Comparison of ENCODE assay signal across 11 cellular contexts in the genomic region with DNA sequence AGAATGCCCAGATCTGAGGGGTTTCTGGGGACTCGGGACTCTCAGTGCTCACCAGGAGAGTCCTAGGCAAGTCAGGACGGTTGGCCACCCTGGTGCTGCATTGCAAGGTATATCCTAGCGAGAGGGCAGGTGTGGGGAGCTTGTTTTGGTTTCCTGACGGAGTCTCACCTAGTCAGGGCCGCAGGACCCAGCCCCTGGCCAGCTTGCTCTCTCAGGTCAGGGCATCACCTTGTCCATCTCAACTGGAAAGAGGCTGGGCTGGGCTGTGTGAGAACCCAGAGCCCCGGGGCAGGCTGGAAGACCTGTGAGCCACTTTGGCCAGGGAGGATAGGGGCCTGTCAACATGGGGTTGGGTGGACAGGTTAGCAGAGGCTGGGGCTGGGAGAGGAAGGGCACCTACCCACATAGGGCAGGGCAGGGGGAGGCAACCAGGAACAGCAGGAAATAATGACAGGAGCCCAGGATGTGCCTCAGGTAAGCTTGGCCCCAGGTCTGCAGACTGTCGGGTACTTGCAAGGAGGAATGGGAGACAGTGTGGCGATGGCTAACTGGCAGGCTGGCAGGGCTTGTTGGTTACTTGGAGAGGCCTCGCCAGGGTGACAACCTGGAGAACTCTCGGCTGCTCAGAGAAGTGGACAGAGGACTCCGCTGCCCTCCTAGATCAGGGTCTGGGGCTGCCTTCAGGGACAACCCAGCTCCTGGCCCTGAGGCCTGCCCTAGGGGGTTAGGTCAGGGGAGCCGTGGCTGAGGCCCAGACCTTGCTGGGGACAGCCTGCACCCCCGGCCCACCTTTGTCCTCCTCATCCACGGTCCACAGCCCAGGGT. TPM values are rescaled to one million over a fixed set of nuclear protein-coding genes. Genes with fewer than 3 reads are reported as not detected.
DNase-seq lines count a peak whose midpoint lies in the region; ATAC-seq and TF ChIP-seq lines count a peak whose summit lies in the region.
"Had no signal": no experiment of that assay in that cellular context is flagged by ENCODE, and none has a peak within 500 bp of the region (broad histone marks: within the 10 kb centered on the region; RNA-seq: fewer than 3 reads in every experiment).

No MANE protein-coding gene starts in this region.

- peaks cover 77% of the 10 kb centered on the region for H3K4me1 Mint-ChIP-seq in activated CD8-positive, alpha-beta T cell treated with anti-CD3 and anti-CD28 coated beads, Interleukin-2, amount 10 ng/mL, durations not matched to agents 7 days and 5 days (ENCODE audit: low read depth)

- intact Hi-C loops in right cardiac atrium (cut with DNase I), result loop anchor here in 2 of 4 donors (10.0 kb wide), 2 partner anchors 49 to 99 kb away; a partner anchor contains a TSS
- intact Hi-C loops in left cardiac atrium (cut with DNase I), result loop anchor here in 1 of 2 donors (10.0 kb wide), 1 partner anchor 49 kb away; a partner anchor contains a TSS
- intact Hi-C loops in esophagus muscularis mucosa (cut with DNase I), result no loop called here

- TF ChIP-seq CTCF in esophagus muscularis mucosa (IDR thresholded peaks at IDR 0.05), result no peak

- CTCF ChIA-PET in activated CD8-positive, alpha-beta T cell treated with anti-CD3 and anti-CD28 coated beads, Interleukin-2, amount 10 ng/mL, durations not matched to agents 7 days and 5 days (lab: Charles Lee), result interaction anchor here (0.8 to 7.6 kb wide), 7 partner anchors 8 to 99 kb away, joined by 3 to 73 read pairs (median 5); a partner anchor contains a TSS

- POLR2A ChIA-PET in activated CD8-positive, alpha-beta T cell treated with anti-CD3 and anti-CD28 coated beads, Interleukin-2, amount 10 ng/mL, durations not matched to agents 7 days and 5 days (lab: Charles Lee), result interaction anchor here (0.7 to 6.5 kb wide), 5 partner anchors 12 to 238 kb away, joined by 3 to 86 read pairs (median 3); a partner anchor contains a TSS

- H3K27ac Mint-ChIP-seq in activated CD8-positive, alpha-beta T cell treated with anti-CD3 and anti-CD28 coated beads, Interleukin-2, amount 10 ng/mL, durations not matched to agents 7 days and 5 days, result peak overlapping the region; percentile 99

- no peaks in the 10 kb centered on the region for H3K9me3 ChIP-seq in right cardiac atrium (ENCODE audit: control insufficient read depth, low read length)
- H3K9me3 ChIP-seq in esophagus muscularis mucosa, result no peaks in the 10 kb centered on the region
- no peaks in the 10 kb centered on the region for H3K9me3 ChIP-seq in SJCRH30 (replicated peaks)
- H3K9me3 ChIP-seq: ovary, uterus had no signal

- ATAC-seq in right cardiac atrium, result no peak
- ATAC-seq in left cardiac atrium, result no peak
- ATAC-seq in activated CD8-positive, alpha-beta T cell treated with anti-CD3 and anti-CD28 coated beads, Interleukin-2, amount 10 ng/mL, durations not matched to agents 7 days and 5 days, result no peak

- DNase-seq in right cardiac atrium (peak in 2 of 3 donors; percentile 20 to 47), left cardiac atrium (no peak), medulla oblongata (ENCODE audit: extremely low spot score) (peak; percentile 1), AG08395 (ENCODE audit: low spot score) (no peak), esophagus muscularis mucosa (ENCODE audit: extremely low spot score) (no peak), SJCRH30 (no peak)
- no peak for DNase-seq in activated CD8-positive, alpha-beta T cell treated with anti-CD3 and anti-CD28 coated beads, Interleukin-2, amount 10 ng/mL, durations not matched to agents 7 days and 5 days
- DNase-seq: NCI-H2029 treated with DMSO at 0.1 percent for 48 hours, uterus had no signal

- no peak for TF ChIP-seq EP300 in esophagus muscularis mucosa (IDR thresholded peaks at IDR 0.05)

- H3K4me1 ChIP-seq in right cardiac atrium (ENCODE audit: control insufficient read depth, insufficient read depth, low read length) (peaks cover 11% of the 10 kb centered on the region), urinary bladder (ENCODE audit: insufficient read depth) (peaks cover 6% of the 10 kb centered on the region), esophagus muscularis mucosa (peaks cover 60 to 84% (median 69%) of the 10 kb centered on the region in 4 donors), SJCRH30 (peaks cover 33% of the 10 kb centered on the region)

- H3K9me3 Mint-ChIP-seq in activated CD8-positive, alpha-beta T cell treated with anti-CD3 and anti-CD28 coated beads, Interleukin-2, amount 10 ng/mL, durations not matched to agents 7 days and 5 days (ENCODE audit: insufficient read depth), result peaks cover 3% of the 10 kb centered on the region

- H3K27me3 ChIP-seq in right cardiac atrium (ENCODE audit: control insufficient read depth, insufficient read depth) (no peaks in the 10 kb centered on the region), esophagus muscularis mucosa (no peaks in the 10 kb centered on the region), SJCRH30 (no peaks in the 10 kb centered on the region)
- H3K27me3 ChIP-seq: ovary, uterus had no signal

- H3K27ac ChIP-seq in right cardiac atrium (ENCODE audit: low read length) (no peak overlapping the region), urinary bladder (ENCODE audit: low read depth) (peak overlapping the region; percentile 72), esophagus muscularis mucosa (replicated peaks in 1 of 4) (no peak overlapping the region), SJCRH30 (no peak overlapping the region)
- H3K27ac ChIP-seq: uterus had no signal

- WGBS in right cardiac atrium, result 92% methylated on average over 14 of the region's 14 CpGs
- WGBS in urinary bladder, result 93% methylated on average over 14 of the region's 14 CpGs
- 91% methylated on average over 11 of the region's 14 CpGs for WGBS in esophagus muscularis mucosa

- no peaks in the 10 kb centered on the region for H3K27me3 Mint-ChIP-seq in activated CD8-positive, alpha-beta T cell treated with anti-CD3 and anti-CD28 coated beads, Interleukin-2, amount 10 ng/mL, durations not matched to agents 7 days and 5 days (ENCODE audit: low read depth)

- no peak overlapping the region for H3K4me3 ChIP-seq in right cardiac atrium (ENCODE audit: low read length)
- H3K4me3 ChIP-seq in urinary bladder (ENCODE audit: low read depth, low read length), result no peak overlapping the region
- H3K4me3 ChIP-seq in esophagus muscularis mucosa, result no peak overlapping the region
- H3K4me3 ChIP-seq in SJCRH30, result no peak overlapping the region
- H3K4me3 ChIP-seq: ovary, uterus had no signal

- no peak for TF ChIP-seq POLR2A in esophagus muscularis mucosa (IDR thresholded peaks at IDR 0.05; ENCODE audit: low read depth)

- peaks cover 23% of the 10 kb centered on the region for H3K36me3 Mint-ChIP-seq in activated CD8-positive, alpha-beta T cell treated with anti-CD3 and anti-CD28 coated beads, Interleukin-2, amount 10 ng/mL, durations not matched to agents 7 days and 5 days (ENCODE audit: low read depth)

- no peaks in the 10 kb centered on the region for H3K36me3 ChIP-seq in urinary bladder (ENCODE audit: insufficient read depth)
- no peaks in the 10 kb centered on the region for H3K36me3 ChIP-seq in esophagus muscularis mucosa
- no peaks in the 10 kb centered on the region for H3K36me3 ChIP-seq in SJCRH30
- H3K36me3 ChIP-seq: ovary, uterus had no signal

- peak overlapping the region; percentile 12 for H3K4me3 Mint-ChIP-seq in activated CD8-positive, alpha-beta T cell treated with anti-CD3 and anti-CD28 coated beads, Interleukin-2, amount 10 ng/mL, durations not matched to agents 7 days and 5 days

RNA-seq across cellular contexts. Expression of a gene that starts 31.4 kb away (rescaled TPM):
- 10 to 100 TPM; 26.9 to 35.0 (median 30.9) TPM for total RNA-seq in right cardiac atrium
- polyA plus RNA-seq in right cardiac atrium, result 25.8 TPM
- 10 to 100 TPM; 25.8 to 33.4 TPM for total RNA-seq in left cardiac atrium
- 10 to 100 TPM; 26.4 to 29.7 TPM for total RNA-seq in activated CD8-positive, alpha-beta T cell treated with anti-CD3 and anti-CD28 coated beads, Interleukin-2, amount 10 ng/mL, durations not matched to agents 7 days and 5 days
- total RNA-seq in urinary bladder, result 21.9 TPM
- 26.7 TPM for polyA plus RNA-seq in urinary bladder
- 10 to 100 TPM; 27.8 to 46.5 (median 37.8) TPM for total RNA-seq in esophagus muscularis mucosa
- 20.8 and 22.3 TPM in 2 replicates for total RNA-seq in SJCRH30 (2014; rRNA removed; shearing (Covaris generic))

RNA-seq across cellular contexts. Expression of a gene that starts 49.6 kb away (rescaled TPM):
- total RNA-seq in right cardiac atrium (100 to 1,000 TPM in 1 of 4 donors, 10 to 100 TPM in 3; 33.0 to 113 (median 76.5) TPM), left cardiac atrium (100 to 1,000 TPM in 1 of 2 donors, 10 to 100 TPM in 1; 88.8 to 112 TPM), urinary bladder (137 TPM), esophagus muscularis mucosa (100 to 1,000 TPM in 3 of 4 donors, 10 to 100 TPM in 1; 77.4 to 247 (median 146) TPM)
- polyA plus RNA-seq in right cardiac atrium (53.6 TPM), urinary bladder (277 TPM)
- total RNA-seq in activated CD8-positive, alpha-beta T cell treated with anti-CD3 and anti-CD28 coated beads, Interleukin-2, amount 10 ng/mL, durations not matched to agents 7 days and 5 days, result 100 to 1,000 TPM; 382 to 384 TPM
- total RNA-seq in SJCRH30 (2014; rRNA removed; shearing (Covaris generic)), result 84.5 and 94.2 TPM in 2 replicates

Comparison
In these comparisons a context has a peak if more than half of its experiments do, and no peak if none do; other contexts are left out.
1. DNase-seq: peak in right cardiac atrium (2 of 3) and medulla oblongata (single experiment); none in left cardiac atrium (single experiment), activated CD8-positive, alpha-beta T cell treated with anti-CD3 and anti-CD28 coated beads, Interleukin-2, amount 10 ng/mL, durations not matched to agents 7 days and 5 days (single experiment), AG08395 (single experiment), esophagus muscularis mucosa (single experiment) and SJCRH30 (0 of 2).